Comparison of ENCODE assay signal across 8 cellular contexts in genomic region chr1:827221-828063, GRCh38.
DNase-seq lines count a peak whose midpoint lies in the region; FAIRE-seq and TF ChIP-seq lines count a peak whose summit lies in the region.
"Not testable (repeated sequence)": the region's sequence is repeated elsewhere in the genome, so short reads cannot be mapped to it uniquely, and the experiment has no call there.

No MANE protein-coding gene starts in this region.

- H4K5ac ChIP-seq in H1 (ENCODE audit: insufficient read length, low read depth, low read length); mesendoderm (ENCODE audit: low read length): not testable (repeated sequence)

- peak overlapping the region; percentile 52 to 71 (median 66) for H3K4me3 ChIP-seq in H1 (ENCODE audit: extremely low read depth in 1 of 4, insufficient read depth in 2 of 4, low read depth in 3 of 4, low read length in 4 of 4)
- peak overlapping the region; percentile 43 for H3K4me3 ChIP-seq in mesendoderm (ENCODE audit: low read length)

- H3K14ac ChIP-seq in H1 (ENCODE audit: insufficient read length), result not testable (repeated sequence)

- H2BK20ac ChIP-seq in H1 (ENCODE audit: low read length), result not testable (repeated sequence)

- not testable (repeated sequence) for TF ChIP-seq EP300 in H1 (IDR thresholded peaks at IDR 0.05; ENCODE audit: borderline replicate concordance in 1 of 2, low read depth in 2 of 2, low read length in 2 of 2)

- not testable (repeated sequence) for H4K8ac ChIP-seq in H1 (ENCODE audit: extremely low read depth, insufficient read depth, low read length); mesendoderm (ENCODE audit: low read depth, low read length)

- peak overlapping the region in 1 of 4 experiments; percentile 58; a peak in 2 of 7 replicates for H3K9ac ChIP-seq in H1 (replicated peaks in 1 of 4; ENCODE audit: extremely low read depth in 1 of 4, low read depth in 3 of 4, low read length in 3 of 4)
- peak overlapping the region; percentile 64 for H3K9ac ChIP-seq in mesendoderm (ENCODE audit: low read length)

- not testable (repeated sequence) for H3K56ac ChIP-seq in H1 (replicated peaks; ENCODE audit: insufficient read length, low read depth, low read length)
- H3K56ac ChIP-seq in mesendoderm (ENCODE audit: low read length), result peak overlapping the region; percentile 78

- CTCF ChIA-PET in H1 (lab: Charles Lee; ENCODE audit: partially characterized antibody), result not testable (repeated sequence)

- H3K4me1 ChIP-seq in H1 (replicated peaks in 1 of 4; ENCODE audit: control insufficient read depth in 3 of 4, insufficient read depth in 4 of 4, low read length in 3 of 4); mesendoderm (ENCODE audit: control insufficient read depth, low read depth, low read length): not testable (repeated sequence)

- not testable (repeated sequence) for H4K20me1 ChIP-seq in H1 (replicated peaks in 1 of 2; ENCODE audit: control insufficient read depth in 1 of 2, insufficient read depth in 2 of 2, low read length in 2 of 2)

- H2BK5ac ChIP-seq in H1 (ENCODE audit: low read depth, low read length); mesendoderm (ENCODE audit: low read length): not testable (repeated sequence)

- TF ChIP-seq CTCF in GM20000 (IDR thresholded peaks at IDR 0.05; ENCODE audit: extremely low read depth, missing control alignments); H1 (IDR thresholded peaks at IDR 0.05; ENCODE audit: control extremely low read depth in 1 of 3, insufficient read depth in 1 of 3, low read depth in 1 of 3, low read length in 3 of 3): not testable (repeated sequence)

- not testable (repeated sequence) for H3K18ac ChIP-seq in H1 (ENCODE audit: extremely low read depth, low read length); mesendoderm (ENCODE audit: low read length)

- H3K4me2 ChIP-seq in H1 (ENCODE audit: insufficient read depth in 1 of 2, low read depth in 2 of 2, low read length in 2 of 2), result peak overlapping the region; percentile 68 to 70
- not testable (repeated sequence) for H3K4me2 ChIP-seq in mesendoderm (ENCODE audit: low read length)

- H3K27ac ChIP-seq in H1 (ENCODE audit: low read depth, low read length), result not testable (repeated sequence)
- H3K27ac ChIP-seq in mesendoderm (ENCODE audit: low read depth, low read length), result peak overlapping the region; percentile 78

- not testable (repeated sequence) for H3K9me3 ChIP-seq in H1 (ENCODE audit: insufficient read depth in 2 of 2, low read depth in 1 of 2, low read length in 1 of 2)

- FAIRE-seq in H1 (lab: Jason Lieb, UNC), result not testable (repeated sequence)

- H4K91ac ChIP-seq in H1 (replicated peaks; ENCODE audit: insufficient read length, low read length), result not testable (repeated sequence)

- POLR2A ChIA-PET in H1 (lab: Charles Lee; ENCODE audit: partially characterized antibody), result not testable (repeated sequence)

- not testable (repeated sequence) for TF ChIP-seq POLR2A in H1 (IDR thresholded peaks at IDR 0.05; ENCODE audit: control extremely low read depth in 1 of 2, low read depth in 2 of 2, low read length in 2 of 2)

- peak; percentile 50 for DNase-seq in COLO829 (ENCODE audit: low spot score)
- DNase-seq in GM20000 (ENCODE audit: low spot score), result peak; percentile 86
- peak; percentile 63 for DNase-seq in HS-27A (ENCODE audit: low read depth)
- peak; percentile 75 for DNase-seq in NK-92 (lab: John Stamatoyannopoulos, UW; ENCODE audit: unreplicated experiment)
- DNase-seq in activated CD8-positive, alpha-beta memory T cell treated with anti-CD3 and anti-CD28 coated beads for 4 hours (ENCODE audit: low read depth in 2 of 2), result peak; percentile 92 to 93
- DNase-seq in H1 (ENCODE audit: low read depth in 1 of 2, low spot score in 2 of 2), result peak; percentile 19 to 97
- peak; percentile 91 for DNase-seq in mesendoderm
- peak; percentile 92 for DNase-seq in stimulated activated CD8-positive, alpha-beta memory T cell treated with anti-CD3 and anti-CD28 coated beads, Interleukin-12 subunit alpha, Interleukin-12 subunit beta, amount 100 ng/mL, for 24 hours (ENCODE audit: extremely low read depth)

- not testable (repeated sequence) for H3K23me2 ChIP-seq in H1 (ENCODE audit: low read depth, low read length)

- H3K27me3 ChIP-seq in H1 (replicated peaks in 1 of 4; ENCODE audit: control insufficient read depth in 3 of 4, extremely low read depth in 1 of 4, insufficient read depth in 3 of 4, low read length in 3 of 4); mesendoderm (ENCODE audit: insufficient read depth, low read length, poor library complexity): not testable (repeated sequence)

- TF ChIP-seq RAD21 in H1 (IDR thresholded peaks at IDR 0.05 in 1 of 2, conservative IDR thresholded peaks at IDR 0.05 in 1 of 2; ENCODE audit: low read depth in 2 of 2, low read length in 2 of 2), result not testable (repeated sequence)

- not testable (repeated sequence) for H2BK15ac ChIP-seq in H1 (ENCODE audit: low read length); mesendoderm (replicated peaks; ENCODE audit: low read depth)

- not testable (repeated sequence) for H3K79me1 ChIP-seq in H1 (ENCODE audit: low read depth, low read length); mesendoderm (ENCODE audit: low read length)

- not testable (repeated sequence) for H2AK5ac ChIP-seq in H1 (ENCODE audit: low read depth, low read length); mesendoderm (ENCODE audit: low read length)

- not testable (repeated sequence) for H3K23ac ChIP-seq in H1 (ENCODE audit: insufficient read length); mesendoderm (ENCODE audit: low read length)

- WGBS in H1 (ENCODE audit: extremely low coverage in 1 of 2, insufficient coverage in 1 of 2, insufficient read length in 1 of 2, insufficient replicate concordance in 2 of 2, low coverage in 1 of 2, low lambda C conversion rate in 2 of 2, missing lambda C conversion rate in 1 of 2), 2 experiments, result 4% methylated on average over 9 of the region's 105 CpGs; no CpG with 5 or more reads in 1 of the 2 experiments
- WGBS in mesendoderm (ENCODE audit: extremely low coverage, insufficient coverage, low lambda C conversion rate), result no CpG with 5 or more reads among the region's 105 CpGs

- H2AFZ ChIP-seq in H1 (ENCODE audit: low read length), result not testable (repeated sequence)

- not testable (repeated sequence) for H3K36me3 ChIP-seq in H1 (ENCODE audit: control insufficient read depth in 2 of 4, insufficient read depth in 4 of 4, low read length in 3 of 4); mesendoderm (ENCODE audit: control insufficient read depth, insufficient read depth, low read length)

- not testable (repeated sequence) for H2BK120ac ChIP-seq in H1 (replicated peaks; ENCODE audit: low read depth, low read length); mesendoderm (ENCODE audit: low read depth, low read length)

- H3K79me2 ChIP-seq in H1 (ENCODE audit: control insufficient read depth in 1 of 2, insufficient read depth in 2 of 2, low read length in 2 of 2); mesendoderm (ENCODE audit: control insufficient read depth, insufficient read depth, low read length): not testable (repeated sequence)

- H2BK12ac ChIP-seq in H1 (ENCODE audit: low read depth, low read length), result not testable (repeated sequence)

- not testable (repeated sequence) for H3K4ac ChIP-seq in H1 (replicated peaks; ENCODE audit: insufficient read length, low read depth, low read length); mesendoderm (ENCODE audit: low read depth, low read length)

TF ChIP-seq in H1, 55 proteins besides CTCF, POLR2A, EP300 and RAD21:
- peak; percentile 41; the same call in 1 of the 2 replicates for TF ChIP-seq TAF1 (IDR thresholded peaks at IDR 0.05; ENCODE audit: low read depth, low read length)
- TF ChIP-seq SIN3A (conservative IDR thresholded peaks at IDR 0.05 in 1 of 2, IDR thresholded peaks at IDR 0.05 in 1 of 2; ENCODE audit: low read depth in 1 of 2, low read length in 2 of 2), result peak in 1 of 2 experiments; percentile 34; a peak in 1 of 4 replicates
- peak; percentile 41 for TF ChIP-seq KDM4A (IDR thresholded peaks at IDR 0.05; ENCODE audit: low read depth, low read length, severe bottlenecking)
- peak; percentile 81 for TF ChIP-seq ASH2L (IDR thresholded peaks at IDR 0.05; ENCODE audit: low read length)
- 0 out of 2 replicates have a peak, but pooled peaks have one; percentile 50 for TF ChIP-seq PHF8 (conservative IDR thresholded peaks at IDR 0.05; ENCODE audit: low read depth, low read length)
